ENCODE assay signal across 13 cellular contexts in genomic region chr16:20410153-20410723, GRCh38. TPM values are rescaled to one million over a fixed set of nuclear protein-coding genes. Genes with fewer than 3 reads are reported as not detected.
DNase-seq lines count a peak whose midpoint lies in the region; ATAC-seq and TF ChIP-seq lines count a peak whose summit lies in the region.
"Had no signal": no experiment of that assay in that cellular context is flagged by ENCODE, and none has a peak within 500 bp of the region (broad histone marks: within the 10 kb centered on the region; RNA-seq: fewer than 3 reads in every experiment).

No MANE protein-coding gene starts in this region.

- no peaks in the 10 kb centered on the region for H3K9me2 ChIP-seq in PC-9 (ENCODE audit: insufficient read depth)

- no peaks in the 10 kb centered on the region for H3K27me3 ChIP-seq in psoas muscle (ENCODE audit: insufficient read depth in 3 of 3, low read length in 2 of 3)
- peaks cover 53% of the 10 kb centered on the region for H3K27me3 ChIP-seq in PC-9 (ENCODE audit: insufficient read depth, low read depth)
- H3K27me3 ChIP-seq: SJSA1 had no signal

- no TSS peak for BruUV-seq in PC-9 (replicated peaks; lab: Mats Ljungman, UMichigan)

- peak overlapping the region; percentile 57 for H3K4me3 ChIP-seq in psoas muscle
- H3K4me3 ChIP-seq in PC-9, result no peak overlapping the region
- H3K4me3 ChIP-seq: SJSA1 had no signal

- no peaks in the 10 kb centered on the region for H3K79me2 ChIP-seq in PC-9 (ENCODE audit: low read depth)

- H4K20me1 ChIP-seq in PC-9 (ENCODE audit: insufficient read depth), result no peaks in the 10 kb centered on the region

- no peak overlapping the region for H2AFZ ChIP-seq in PC-9

- H3K27ac Mint-ChIP-seq in HFFc6, result no peak overlapping the region

- ATAC-seq in GM18508 (IDR thresholded peaks at IDR 0.05; ENCODE audit: insufficient read depth, unreplicated experiment), result peak; percentile 59
- peak; percentile 70 for ATAC-seq in HG02759 (IDR thresholded peaks at IDR 0.05; ENCODE audit: unreplicated experiment)
- ATAC-seq in psoas muscle, result no peak

- H3K27ac ChIP-seq in psoas muscle (peak overlapping the region; percentile 46), PC-9 (no peak overlapping the region)
- H3K27ac ChIP-seq: epithelial cell of prostate, SJSA1 had no signal

- peak; percentile 34 for DNase-seq in NOMO-1 treated with dmso at 0.1 percent for 144 hours (lab: John Stamatoyannopoulos, UW; ENCODE audit: unreplicated experiment)
- no peak for DNase-seq in psoas muscle
- DNase-seq in DMS53 (lab: John Stamatoyannopoulos, UW), result no peak
- DNase-seq in HFFc6, result no peak
- no peak for DNase-seq in stimulated activated CD4-positive, alpha-beta T cell treated with anti-CD3 and anti-CD28 coated beads, Interleukin-2, amount 100 ng/mL, for 48 hours
- no peak for DNase-seq in PC-9
- DNase-seq: DMS 273 treated with DMSO at 0.1 percent for 48 hours, NCI-H187 had no signal

- H3K4me1 ChIP-seq in psoas muscle (no peaks in the 10 kb centered on the region), PC-9 (replicated peaks; ENCODE audit: insufficient read depth) (no peaks in the 10 kb centered on the region)
- H3K4me1 ChIP-seq: SJSA1 had no signal

- no peaks in the 10 kb centered on the region for H3F3A ChIP-seq in PC-9 (ENCODE audit: insufficient read depth, low read depth)

- H3K9me3 ChIP-seq in psoas muscle, result no peaks in the 10 kb centered on the region
- no peaks in the 10 kb centered on the region for H3K9me3 ChIP-seq in PC-9 (ENCODE audit: insufficient read depth, low read depth)
- H3K9me3 ChIP-seq: SJSA1 had no signal

- H3K27me3 Mint-ChIP-seq in HFFc6 (ENCODE audit: insufficient read depth), result peaks cover 2% of the 10 kb centered on the region; the same call in 1 of the 2 replicates

- H3K9me3 Mint-ChIP-seq in HFFc6, result peaks cover 28% of the 10 kb centered on the region

- 64 to 81% (median 72%) methylated on average over 6 of the region's 6 CpGs for WGBS in psoas muscle, 3 donors

- no peaks in the 10 kb centered on the region for H3K36me3 ChIP-seq in psoas muscle (ENCODE audit: insufficient read depth in 1 of 2, low read depth in 1 of 2)
- no peaks in the 10 kb centered on the region for H3K36me3 ChIP-seq in PC-9 (ENCODE audit: low read depth)
- H3K36me3 ChIP-seq: SJSA1 had no signal

- no peak overlapping the region for H3K4me3 Mint-ChIP-seq in HFFc6

- H3K4me2 ChIP-seq in PC-9, result no peak overlapping the region

- intact Hi-C loops in psoas muscle (cut with DNase I), result no loop called here
- intact Hi-C loops in PC-9 (cut with micrococcal nuclease; ENCODE audit: unreplicated experiment), result no loop called here

- no peaks in the 10 kb centered on the region for H3K4me1 Mint-ChIP-seq in HFFc6 (ENCODE audit: low read depth)

- POLR2A ChIA-PET in PC-9 (lab: Charles Lee; ENCODE audit: unreplicated experiment), result no interaction called here

- H3K36me3 Mint-ChIP-seq in HFFc6 (ENCODE audit: low read depth), result 0 out of 2 replicates have a peak, but pooled peaks cover 5% of the 10 kb centered on the region

- no peak for TF ChIP-seq CTCF in psoas muscle (IDR thresholded peaks at IDR 0.05)
- TF ChIP-seq CTCF in HFFc6 (IDR thresholded peaks at IDR 0.05), result no peak
- no peak for TF ChIP-seq CTCF in PC-9 (conservative IDR thresholded peaks at IDR 0.05)

- CTCF ChIA-PET in PC-9 (lab: Charles Lee), result no interaction called here

RNA-seq across cellular contexts. Expression of gene ACSM5, which starts 0.9 kb away (rescaled TPM):
- total RNA-seq in psoas muscle (1 to 10 TPM; 2.4 to 7.9 (median 4.0) TPM), PC-9 (2021) (not detected in 2 replicates)
- polyA plus RNA-seq in psoas muscle, result 1 to 10 TPM; 1.2 to 4.5 (median 4.3) TPM
- total RNA-seq in HFFc6 (2021; fragmentation: NEBNext Ultra II Directional; extraction: Animal tissue kit (Norgen Biotek cat#: 25700)), result not detected
- total RNA-seq: SJSA1 had no signal

RNA-seq across cellular contexts. Expression of gene PDILT, which starts 5.7 kb away (rescaled TPM):
- not detected for total RNA-seq in psoas muscle
- not detected for polyA plus RNA-seq in psoas muscle
- total RNA-seq in HFFc6 (2021; fragmentation: NEBNext Ultra II Directional; extraction: Animal tissue kit (Norgen Biotek cat#: 25700)), result not detected
- total RNA-seq in PC-9 (2021), result not detected in 2 replicates
- total RNA-seq: osteoblast, SJSA1 had no signal

RNA-seq across cellular contexts. Expression of gene ACSM2A, which starts 41.1 kb away (rescaled TPM):
- under 1 TPM in 1 of 4 donors, not detected in 3; 0.24 TPM for total RNA-seq in psoas muscle
- polyA plus RNA-seq in psoas muscle, result under 1 TPM in 2 of 3 donors, not detected in 1; 0.05 to 0.12 TPM
- not detected for total RNA-seq in HFFc6 (2021; fragmentation: NEBNext Ultra II Directional; extraction: Animal tissue kit (Norgen Biotek cat#: 25700))
- total RNA-seq in PC-9 (2021), result not detected in 2 replicates
- total RNA-seq: osteoblast, SJSA1 had no signal

RNA-seq across cellular contexts. Expression of gene UMOD, which starts 57.7 kb away (rescaled TPM):
- total RNA-seq in psoas muscle (not detected), PC-9 (2021) (not detected in 2 replicates)
- not detected for polyA plus RNA-seq in psoas muscle
- total RNA-seq in HFFc6 (2021; fragmentation: NEBNext Ultra II Directional; extraction: Animal tissue kit (Norgen Biotek cat#: 25700)), result not detected
- total RNA-seq: osteoblast, SJSA1 had no signal

Comparison
In these comparisons a context has a peak if more than half of its experiments do, and no peak if none do; other contexts are left out.
1. ATAC-seq: peak in GM18508 (single experiment) and HG02759 (single experiment); none in psoas muscle (0 of 4).